35 cellular contexts compared by ENCODE assay signal in the genomic region with DNA sequence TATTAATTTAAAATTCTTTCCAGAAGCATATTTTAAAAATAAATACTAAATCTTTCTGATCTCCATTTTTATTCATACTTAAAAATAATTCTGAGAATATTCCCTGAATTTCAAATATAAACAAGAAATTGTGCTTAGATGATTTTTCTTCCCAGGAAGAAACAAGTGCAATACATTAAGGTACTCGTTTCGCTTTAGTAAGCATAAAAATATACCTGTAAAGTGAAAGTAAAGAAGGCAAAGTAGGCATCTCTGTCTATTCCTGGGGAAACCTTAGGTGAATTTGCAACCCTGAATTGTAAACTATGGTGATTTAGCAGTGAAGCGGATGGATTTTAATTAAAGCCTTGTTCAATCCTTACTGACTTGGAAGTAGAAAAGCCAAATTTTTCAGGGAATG.
"Had no signal": no experiment of that assay in that cellular context is flagged by ENCODE, and none has a peak within 500 bp of the region (broad histone marks: within the 10 kb centered on the region; RNA-seq: fewer than 3 reads in every experiment).

No MANE protein-coding gene starts in this region.

- H3K4me3 Mint-ChIP-seq: activated B cell treated with CpG ODN at 0.5 μM for 24 hours; activated CD8-positive, alpha-beta T cell treated with anti-CD3 and anti-CD28 coated beads for 36 hours; activated naive CD4-positive, alpha-beta T cell treated with anti-CD3 and anti-CD28 coated beads for 36 hours; activated naive CD4-positive, alpha-beta T cell treated with anti-CD3 and anti-CD28 coated beads, Interleukin-2, amount 50 U/mL, for 24 hours; activated naive CD8-positive, alpha-beta T cell treated with anti-CD3 and anti-CD28 coated beads for 36 hours; activated naive CD8-positive, alpha-beta T cell treated with anti-CD3 and anti-CD28 coated beads, Interleukin-2, amount 50 U/mL, for 24 hours; activated T-helper 1 cell treated with anti-CD3 and anti-CD28 coated beads, Interleukin-12 subunit alpha, Interleukin-12 subunit beta, Interleukin-2, Interleukin-4 antibody, amounts not matched to agents 30 ng/mL and 10 ng/mL and 1 ng/mL, durations not matched to agents 14 hours and 24 hours and 36 hours; T-helper 17 cell; T-helper 2 cell treated with Interferon-gamma antibody and Interleukin-4, amounts not matched to agents 5 μg/mL and 100 μg/mL, for 36 hours had no signal

- H3K9me3 Mint-ChIP-seq: activated B cell treated with CpG ODN at 0.5 μM for 24 hours; activated CD8-positive, alpha-beta T cell treated with anti-CD3 and anti-CD28 coated beads for 36 hours; activated naive CD4-positive, alpha-beta T cell treated with anti-CD3 and anti-CD28 coated beads for 36 hours; activated naive CD4-positive, alpha-beta T cell treated with anti-CD3 and anti-CD28 coated beads, Interleukin-2, amount 50 U/mL, for 24 hours; activated naive CD8-positive, alpha-beta T cell treated with anti-CD3 and anti-CD28 coated beads for 36 hours; activated naive CD8-positive, alpha-beta T cell treated with anti-CD3 and anti-CD28 coated beads, Interleukin-2, amount 50 U/mL, for 24 hours; activated T-helper 1 cell treated with anti-CD3 and anti-CD28 coated beads, Interleukin-12 subunit alpha, Interleukin-12 subunit beta, Interleukin-2, Interleukin-4 antibody, amounts not matched to agents 30 ng/mL and 10 ng/mL and 1 ng/mL, durations not matched to agents 14 hours and 24 hours and 36 hours; activated T-helper 2 cell treated with anti-CD3 and anti-CD28 coated beads, Interferon-gamma antibody, Interleukin-2, Interleukin-4, amounts not matched to agents 10 μg/mL and 5 μg/mL and 100 μg/mL, durations not matched to agents 14 hours and 24 hours and 36 hours; T-helper 2 cell treated with Interferon-gamma antibody and Interleukin-4, amounts not matched to agents 5 μg/mL and 100 μg/mL, for 36 hours had no signal

- H3K4me1 ChIP-seq: adrenal gland, body of pancreas, colonic mucosa, esophagus squamous epithelium, heart left ventricle had no signal

- H3K36me3 Mint-ChIP-seq: activated naive CD4-positive, alpha-beta T cell treated with anti-CD3 and anti-CD28 coated beads, Interleukin-2, amount 50 U/mL, for 24 hours; activated naive CD8-positive, alpha-beta T cell treated with anti-CD3 and anti-CD28 coated beads for 36 hours had no signal

- DNase-seq: activated B cell treated with CpG ODN at 0.5 μM for 24 hours; activated CD4-positive, alpha-beta T cell treated with anti-CD3 and anti-CD28 coated beads for 48 hours; activated CD4-positive, alpha-beta T cell treated with anti-CD3 and anti-CD28 coated beads, Interleukin-2, amount 50 U/mL, for 1 hour; activated CD4-positive, alpha-beta T cell treated with anti-CD3 and anti-CD28 coated beads, Interleukin-2, amount 50 U/mL, for 48 hours; activated CD8-positive, alpha-beta memory T cell treated with anti-CD3 and anti-CD28 coated beads for 24 hours; activated CD8-positive, alpha-beta memory T cell treated with anti-CD3 and anti-CD28 coated beads, Interleukin-2, amount 50 U/mL, for 4 hours; activated CD8-positive, alpha-beta T cell treated with anti-CD3 and anti-CD28 coated beads for 36 hours; activated effector memory CD4-positive, alpha-beta T cell treated with anti-CD3 and anti-CD28 coated beads, Interleukin-2, amount 50 U/mL, for 16 hours; activated naive CD4-positive, alpha-beta T cell treated with anti-CD3 and anti-CD28 coated beads for 36 hours; activated naive CD8-positive, alpha-beta T cell treated with anti-CD3 and anti-CD28 coated beads for 36 hours; activated naive CD8-positive, alpha-beta T cell treated with anti-CD3 and anti-CD28 coated beads, Interleukin-2, amount 50 U/mL, for 24 hours; activated T-cell treated with anti-CD3 and anti-CD28 coated beads, Interleukin-2, amount 50 U/mL, for 1 hour; activated T-cell treated with anti-CD3 and anti-CD28 coated beads, Interleukin-2, amount 50 U/mL, for 48 hours; adrenal gland; amygdala; aorta; body of pancreas; central memory CD4-positive, alpha-beta T cell; cerebellar nuclear complex; colonic mucosa; effector CD8-positive, alpha-beta T cell; esophagus squamous epithelium; foreskin fibroblast; glutamatergic neuron; heart left ventricle; T-helper 1 cell; T-helper 17 cell; T1000; WERI-Rb-1 had no signal

- H3K9me3 ChIP-seq: adrenal gland, body of pancreas, colonic mucosa, esophagus squamous epithelium, heart left ventricle had no signal

- H3K27ac ChIP-seq: adrenal gland, body of pancreas, colonic mucosa, epithelial cell of prostate, esophagus squamous epithelium, heart left ventricle, WERI-Rb-1 had no signal

- H3K27ac Mint-ChIP-seq: activated B cell treated with CpG ODN at 0.5 μM for 24 hours; activated CD8-positive, alpha-beta T cell treated with anti-CD3 and anti-CD28 coated beads for 36 hours; activated naive CD4-positive, alpha-beta T cell treated with anti-CD3 and anti-CD28 coated beads for 36 hours; activated naive CD4-positive, alpha-beta T cell treated with anti-CD3 and anti-CD28 coated beads, Interleukin-2, amount 50 U/mL, for 24 hours; activated naive CD8-positive, alpha-beta T cell treated with anti-CD3 and anti-CD28 coated beads for 36 hours; activated naive CD8-positive, alpha-beta T cell treated with anti-CD3 and anti-CD28 coated beads, Interleukin-2, amount 50 U/mL, for 24 hours; activated T-helper 1 cell treated with anti-CD3 and anti-CD28 coated beads, Interleukin-12 subunit alpha, Interleukin-12 subunit beta, Interleukin-2, Interleukin-4 antibody, amounts not matched to agents 30 ng/mL and 10 ng/mL and 1 ng/mL, durations not matched to agents 14 hours and 24 hours and 36 hours; activated T-helper 2 cell treated with anti-CD3 and anti-CD28 coated beads, Interferon-gamma antibody, Interleukin-2, Interleukin-4, amounts not matched to agents 10 μg/mL and 5 μg/mL and 100 μg/mL, durations not matched to agents 14 hours and 24 hours and 36 hours; T-helper 17 cell; T-helper 2 cell treated with Interferon-gamma antibody and Interleukin-4, amounts not matched to agents 5 μg/mL and 100 μg/mL, for 36 hours had no signal

- H3K4me1 Mint-ChIP-seq: activated B cell treated with CpG ODN at 0.5 μM for 24 hours; activated naive CD4-positive, alpha-beta T cell treated with anti-CD3 and anti-CD28 coated beads, Interleukin-2, amount 50 U/mL, for 24 hours; activated naive CD8-positive, alpha-beta T cell treated with anti-CD3 and anti-CD28 coated beads for 36 hours; activated naive CD8-positive, alpha-beta T cell treated with anti-CD3 and anti-CD28 coated beads, Interleukin-2, amount 50 U/mL, for 24 hours had no signal

- H3K4me3 ChIP-seq: adrenal gland, body of pancreas, colonic mucosa, esophagus squamous epithelium, heart left ventricle had no signal

- ATAC-seq: activated CD4-positive, CD25-positive, alpha-beta regulatory T cell treated with anti-CD3 and anti-CD28 coated beads, Interleukin-2, amount 50 U/mL, for 24 hours; activated CD8-positive, alpha-beta T cell treated with anti-CD3 and anti-CD28 coated beads for 36 hours; activated naive CD8-positive, alpha-beta T cell treated with anti-CD3 and anti-CD28 coated beads, Interleukin-2, amount 50 U/mL, for 24 hours; body of pancreas; heart left ventricle; T-helper 17 cell had no signal

- H3K36me3 ChIP-seq: adrenal gland, colonic mucosa, esophagus squamous epithelium, heart left ventricle, WERI-Rb-1 had no signal

- H3K27me3 ChIP-seq: adrenal gland, body of pancreas, colonic mucosa, esophagus squamous epithelium, heart left ventricle had no signal

- H3K27me3 Mint-ChIP-seq: activated B cell treated with CpG ODN at 0.5 μM for 24 hours; activated CD8-positive, alpha-beta T cell treated with anti-CD3 and anti-CD28 coated beads for 36 hours; activated naive CD4-positive, alpha-beta T cell treated with anti-CD3 and anti-CD28 coated beads, Interleukin-2, amount 50 U/mL, for 24 hours; activated naive CD8-positive, alpha-beta T cell treated with anti-CD3 and anti-CD28 coated beads for 36 hours; activated naive CD8-positive, alpha-beta T cell treated with anti-CD3 and anti-CD28 coated beads, Interleukin-2, amount 50 U/mL, for 24 hours; T-helper 17 cell had no signal
